Comparison of ENCODE assay signal across 23 cellular contexts in genomic region chr4:113740857-113741379, GRCh38. TPM values are rescaled to one million over a fixed set of nuclear protein-coding genes. Genes with fewer than 3 reads are reported as not detected.
DNase-seq lines count a peak whose midpoint lies in the region; ATAC-seq, FAIRE-seq and TF ChIP-seq lines count a peak whose summit lies in the region.
"Had no signal": no experiment of that assay in that cellular context is flagged by ENCODE, and none has a peak within 500 bp of the region (broad histone marks: within the 10 kb centered on the region; RNA-seq: fewer than 3 reads in every experiment).

No MANE protein-coding gene starts in this region.

- H3K27ac Mint-ChIP-seq in activated CD4-positive, alpha-beta T cell treated with anti-CD3 and anti-CD28 coated beads, Interleukin-2, amount 10 ng/mL, durations not matched to agents 24 days and 14 days: peak overlapping the region; percentile 25
- H3K27ac Mint-ChIP-seq: HFFc6 had no signal

- peaks cover 3% of the 10 kb centered on the region for H3K9me3 Mint-ChIP-seq in activated CD4-positive, alpha-beta T cell treated with anti-CD3 and anti-CD28 coated beads, Interleukin-2, amount 10 ng/mL, durations not matched to agents 24 days and 14 days
- H3K9me3 Mint-ChIP-seq: HFFc6 had no signal

- ATAC-seq in mucosa of descending colon: peak; percentile 44
- ATAC-seq in GM18498 (IDR thresholded peaks at IDR 0.05; ENCODE audit: unreplicated experiment): no peak
- ATAC-seq: HepG2, SK-N-SH treated with all-trans-retinoic acid at 6 μM for 48 hours had no signal

- H3K4me3 Mint-ChIP-seq in activated CD4-positive, alpha-beta T cell treated with anti-CD3 and anti-CD28 coated beads, Interleukin-2, amount 10 ng/mL, durations not matched to agents 24 days and 14 days: no peak overlapping the region
- H3K4me3 Mint-ChIP-seq: HFFc6 had no signal

- H3K36me3 ChIP-seq in bronchial epithelial cell (ENCODE audit: control insufficient read depth, insufficient read depth, low read length) (no peaks in the 10 kb centered on the region), mucosa of descending colon (ENCODE audit: low read depth) (no peaks in the 10 kb centered on the region), Karpas-422 (ENCODE audit: insufficient read depth, low read length) (peaks cover 84% of the 10 kb centered on the region)

- no peaks in the 10 kb centered on the region for H3K9me2 ChIP-seq in Karpas-422 (replicated peaks; ENCODE audit: insufficient read depth, low read length)

- intact Hi-C loops in activated CD4-positive, alpha-beta T cell treated with anti-CD3 and anti-CD28 coated beads, Interleukin-2, amount 10 ng/mL, durations not matched to agents 24 days and 14 days (cut with micrococcal nuclease): no loop called here
- intact Hi-C loops in mucosa of descending colon (cut with DNase I, micrococcal nuclease): no loop called here

- DNase-seq in activated CD4-positive, alpha-beta T cell treated with anti-CD3 and anti-CD28 coated beads, Interleukin-2, amount 10 ng/mL, durations not matched to agents 24 days and 14 days: no peak
- no peak for DNase-seq in activated CD4-positive, alpha-beta T cell treated with anti-CD3 and anti-CD28 coated beads for 48 hours
- DNase-seq in GM12891 (ENCODE audit: insufficient read length, low spot score): no peak
- peak; percentile 41 for DNase-seq in bronchial epithelial cell (ENCODE audit: low read depth)
- no peak for DNase-seq in mucosa of descending colon
- no peak for DNase-seq in Karpas-422
- DNase-seq in ACHN: no peak
- DNase-seq: 8988T, Caco-2, DND-41, GDM1, HFFc6, NCI-H1930, NCI-H2171, NCI-H446 treated with DMSO at 0.1 percent for 48 hours, NCI-H82, Right ventricle myocardium superior had no signal

- in situ Hi-C loops in ACHN (cut with HindIII; ENCODE audit: low pct_ligation_motif_present, low pct_unique_long_range_greater_than_20kb, low sequenced_read_pairs): no loop called here

- TF ChIP-seq CTCF in bronchial epithelial cell (IDR thresholded peaks at IDR 0.05; ENCODE audit: insufficient read depth, low read length, severe bottlenecking) (no peak), mucosa of descending colon (IDR thresholded peaks at IDR 0.05) (no peak)

- no peak overlapping the region for H3K4me2 ChIP-seq in Karpas-422 (ENCODE audit: low read depth, low read length, poor library complexity, severe bottlenecking)
- H3K4me2 ChIP-seq: KMS-11 had no signal

- no peaks in the 10 kb centered on the region for H4K20me1 ChIP-seq in Karpas-422 (ENCODE audit: insufficient read depth, low read depth, low read length)

- no peak overlapping the region for H3K4me3 ChIP-seq in bronchial epithelial cell (ENCODE audit: low read depth, low read length)
- no peak overlapping the region for H3K4me3 ChIP-seq in mucosa of descending colon
- H3K4me3 ChIP-seq in Karpas-422 (ENCODE audit: low read length): no peak overlapping the region

- no peak overlapping the region for H3K9ac ChIP-seq in Karpas-422 (ENCODE audit: low read length)
- H3K9ac ChIP-seq: KMS-11 had no signal

- TF ChIP-seq POLR2A in GM12891 (IDR thresholded peaks at IDR 0.05; ENCODE audit: low read depth, low read length): no peak

- H3K27me3 ChIP-seq in bronchial epithelial cell (ENCODE audit: control insufficient read depth, insufficient read depth, low read length): no peaks in the 10 kb centered on the region
- H3K27me3 ChIP-seq in Karpas-422 (ENCODE audit: low read length): no peaks in the 10 kb centered on the region

- peaks cover 99% of the 10 kb centered on the region for H3K79me2 ChIP-seq in Karpas-422 (ENCODE audit: low read length)

- H3K9me3 ChIP-seq in mucosa of descending colon (no peaks in the 10 kb centered on the region), Karpas-422 (ENCODE audit: low read length) (no peaks in the 10 kb centered on the region)
- H3K9me3 ChIP-seq: Caco-2 had no signal

- peaks cover 29% of the 10 kb centered on the region for H3K4me1 Mint-ChIP-seq in activated CD4-positive, alpha-beta T cell treated with anti-CD3 and anti-CD28 coated beads, Interleukin-2, amount 10 ng/mL, durations not matched to agents 24 days and 14 days

- no peak overlapping the region for H3K27ac ChIP-seq in Karpas-422 (ENCODE audit: low read length)
- H3K27ac ChIP-seq: C4-2B, KMS-11 had no signal

- no peaks in the 10 kb centered on the region for H3K27me3 Mint-ChIP-seq in activated CD4-positive, alpha-beta T cell treated with anti-CD3 and anti-CD28 coated beads, Interleukin-2, amount 10 ng/mL, durations not matched to agents 24 days and 14 days

- peaks cover 44% of the 10 kb centered on the region for H3K36me3 Mint-ChIP-seq in activated CD4-positive, alpha-beta T cell treated with anti-CD3 and anti-CD28 coated beads, Interleukin-2, amount 10 ng/mL, durations not matched to agents 24 days and 14 days (ENCODE audit: low read depth)

- H2AFZ ChIP-seq in Karpas-422 (ENCODE audit: low read length): no peak overlapping the region

- H3K4me1 ChIP-seq in mucosa of descending colon (ENCODE audit: low read depth) (peaks cover 5% of the 10 kb centered on the region), Karpas-422 (ENCODE audit: low read length) (peaks cover 32% of the 10 kb centered on the region)

- peak; percentile 55 for FAIRE-seq in GM12891 (lab: Jason Lieb, UNC)
- no peak for FAIRE-seq in bronchial epithelial cell (lab: Jason Lieb, UNC)
- FAIRE-seq: H1, HepG2 had no signal

TF ChIP-seq in GM12891, 5 proteins besides CTCF, POLR2A, EP300 and RAD21:
- TF ChIP-seq SPI1 (IDR thresholded peaks at IDR 0.05; ENCODE audit: low read depth, low read length): no peak
- no peak for TF ChIP-seq TAF1 (IDR thresholded peaks at IDR 0.05; ENCODE audit: low read depth, low read length)
- TF ChIP-seq PAX5 (IDR thresholded peaks at IDR 0.05; ENCODE audit: insufficient read depth, low read length, severe bottlenecking): no peak
- no peak for TF ChIP-seq POU2F2 (IDR thresholded peaks at IDR 0.05; ENCODE audit: low read depth, low read length)
- no peak for TF ChIP-seq POLR2AphosphoS5 (IDR thresholded peaks at IDR 0.05; ENCODE audit: low read depth, low read length)

RNA-seq across cellular contexts. Expression of gene CAMK2D, which starts 20.6 kb away (rescaled TPM):
- 63.8 and 69.3 TPM in 2 replicates for total RNA-seq in activated CD4-positive, alpha-beta T cell treated with anti-CD3 and anti-CD28 coated beads, Interleukin-2, amount 10 ng/mL, durations not matched to agents 24 days and 14 days
- 11.1 TPM for polyA plus RNA-seq in GM12891 (2012; ENCODE audit: low read depth, missing spikeins)
- 50.8 and 62.2 TPM in 2 replicates for total RNA-seq in bronchial epithelial cell
- 10 to 100 TPM; 59.8 to 83.0 (median 77.3) TPM for total RNA-seq in mucosa of descending colon
- 114 and 165 TPM in 2 replicates for total RNA-seq in Karpas-422 (2014; rRNA removed; shearing (Covaris generic); ENCODE audit: low replicate concordance)
